ENCODE assay signal across 14 cellular contexts in the genomic region with DNA sequence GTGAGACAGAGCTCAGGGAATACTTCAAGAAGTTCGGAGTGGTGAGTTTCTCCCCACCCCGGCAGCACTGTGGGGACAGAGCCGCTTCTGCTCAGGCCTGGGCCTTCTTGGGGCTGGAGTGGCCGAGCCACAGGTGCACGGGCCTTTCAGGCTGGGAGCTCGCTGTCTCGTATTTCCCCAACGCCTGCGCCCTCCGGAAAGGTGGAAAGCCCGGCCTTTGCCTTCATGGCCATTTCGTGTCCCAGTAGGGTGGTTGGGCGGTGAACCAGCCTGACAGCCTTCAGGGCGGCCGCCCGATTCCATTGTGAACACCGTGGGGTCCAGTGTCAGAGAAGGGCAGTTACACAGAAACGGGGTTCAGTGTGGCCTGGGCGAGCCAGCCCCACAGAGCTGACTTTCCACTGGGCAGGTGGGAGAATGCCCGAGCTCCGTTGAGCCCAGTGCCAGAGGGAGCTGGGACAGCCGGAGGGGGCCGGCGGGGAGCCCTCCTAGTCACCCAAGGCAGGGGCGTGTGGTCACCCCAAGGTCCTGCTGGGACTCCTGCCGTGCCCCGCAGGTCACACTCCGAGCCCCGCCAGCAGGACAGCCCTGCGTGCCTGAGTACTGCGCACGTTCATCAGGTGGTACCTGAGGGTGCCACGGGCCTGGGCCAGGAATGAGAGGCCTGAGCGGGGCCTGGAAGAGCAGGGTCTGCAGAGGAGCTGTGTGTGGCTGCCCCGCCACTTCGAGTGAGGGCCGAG.
"Had no signal": no experiment of that assay in that cellular context is flagged by ENCODE, and none has a peak within 500 bp of the region (broad histone marks: within the 10 kb centered on the region; RNA-seq: fewer than 3 reads in every experiment).

No MANE protein-coding gene starts in this region.

- ATAC-seq: left ventricle myocardium superior had no signal

- H3K9me3 ChIP-seq: esophagus squamous epithelium, neutrophil, tibial nerve, vagina had no signal

- DNase-seq: activated CD4-positive, alpha-beta memory T cell treated with anti-CD3 and anti-CD28 coated beads for 36 hours; activated naive CD8-positive, alpha-beta T cell treated with anti-CD3 and anti-CD28 coated beads, Interleukin-2, amount 10 ng/mL, durations not matched to agents 7 days and 5 days; activated T-cell treated with anti-CD3 and anti-CD28 coated beads for 4 hours; effector memory CD4-positive, alpha-beta T cell; esophagus squamous epithelium; left ventricle myocardium superior; stimulated activated CD4-positive, alpha-beta T cell treated with anti-CD3 and anti-CD28 coated beads, Interleukin-2, amount 100 ng/mL, for 24 hours; stimulated activated naive CD4-positive, alpha-beta T cell treated with Interleukin-2 at 50 U/mL for 16 hours had no signal

- H3K9me3 Mint-ChIP-seq: activated CD4-positive, alpha-beta memory T cell treated with anti-CD3 and anti-CD28 coated beads for 36 hours; activated naive CD8-positive, alpha-beta T cell treated with anti-CD3 and anti-CD28 coated beads, Interleukin-2, amount 10 ng/mL, durations not matched to agents 7 days and 5 days; dendritic cell treated with granulocyte-macrophage colony-stimulating factor and Interleukin-4, amounts not matched to agents 40 ng/mL and 50 ng/mL, for 4 days; T-helper 1 cell treated with Interleukin-12 subunit alpha and Interleukin-12 subunit beta and Interleukin-4 antibody, amounts not matched to agents 30 μg/mL and 1 μg/mL, for 36 hours had no signal

- H3K27ac Mint-ChIP-seq: activated CD4-positive, alpha-beta memory T cell treated with anti-CD3 and anti-CD28 coated beads for 36 hours; activated naive CD8-positive, alpha-beta T cell treated with anti-CD3 and anti-CD28 coated beads, Interleukin-2, amount 10 ng/mL, durations not matched to agents 7 days and 5 days; T-helper 1 cell treated with Interleukin-12 subunit alpha and Interleukin-12 subunit beta and Interleukin-4 antibody, amounts not matched to agents 30 μg/mL and 1 μg/mL, for 36 hours had no signal

- H3K27me3 Mint-ChIP-seq: activated CD4-positive, alpha-beta memory T cell treated with anti-CD3 and anti-CD28 coated beads for 36 hours; activated naive CD8-positive, alpha-beta T cell treated with anti-CD3 and anti-CD28 coated beads, Interleukin-2, amount 10 ng/mL, durations not matched to agents 7 days and 5 days; dendritic cell treated with granulocyte-macrophage colony-stimulating factor and Interleukin-4, amounts not matched to agents 40 ng/mL and 50 ng/mL, for 4 days had no signal

- H3K4me3 Mint-ChIP-seq: activated CD4-positive, alpha-beta memory T cell treated with anti-CD3 and anti-CD28 coated beads for 36 hours; activated naive CD8-positive, alpha-beta T cell treated with anti-CD3 and anti-CD28 coated beads, Interleukin-2, amount 10 ng/mL, durations not matched to agents 7 days and 5 days; dendritic cell treated with granulocyte-macrophage colony-stimulating factor and Interleukin-4, amounts not matched to agents 40 ng/mL and 50 ng/mL, for 4 days; T-helper 1 cell treated with Interleukin-12 subunit alpha and Interleukin-12 subunit beta and Interleukin-4 antibody, amounts not matched to agents 30 μg/mL and 1 μg/mL, for 36 hours had no signal

- H3K4me3 ChIP-seq: esophagus squamous epithelium, tibial nerve, vagina had no signal

- H3K27me3 ChIP-seq: esophagus squamous epithelium, neutrophil, tibial nerve, vagina had no signal

- H3K27ac ChIP-seq: esophagus squamous epithelium, neutrophil, parathyroid adenoma, tibial nerve, vagina had no signal
